8 cellular contexts compared by ENCODE assay signal in genomic region chr20:53826597-53827291, GRCh38.
A peak's percentile ranks its signal among the peaks of the same experiment; 100 is the strongest.
DNase-seq lines count a peak whose midpoint lies in the region; ATAC-seq and TF ChIP-seq lines count a peak whose summit lies in the region.

No MANE protein-coding gene starts in this region.

- TF ChIP-seq CTCF in tibial nerve (IDR thresholded peaks at IDR 0.05), result no peak

- ATAC-seq in GM19452 (IDR thresholded peaks at IDR 0.05; ENCODE audit: unreplicated experiment), result peak; percentile 77
- ATAC-seq in HG03571 (IDR thresholded peaks at IDR 0.05; ENCODE audit: unreplicated experiment), result peak; percentile 81

- H3K4me1 ChIP-seq in BLaER1 treated with 17β-estradiol and CSF1 and Interleukin-3, amounts not matched to agents 10 nM and 100 nM, result peaks cover 45 to 57% (median 53%) of the 10 kb centered on the region in 10 experiments
- H3K4me1 ChIP-seq in tibial nerve, result peaks cover 0 to 48% (median 19%) of the 10 kb centered on the region in 4 donors

- DNase-seq in dermis blood vessel endothelial cell (peak; percentile 4), tibial nerve (ENCODE audit: low spot score in 2 of 2) (no peak), DMS114 treated with DMSO at 0.1 percent for 48 hours (lab: John Stamatoyannopoulos, UW; ENCODE audit: unreplicated experiment) (no peak), NCI-H1930 (lab: John Stamatoyannopoulos, UW) (no peak), SKM-1 treated with dmso at 0.1 percent for 144 hours (lab: John Stamatoyannopoulos, UW; ENCODE audit: unreplicated experiment) (no peak)

- no peaks in the 10 kb centered on the region for H3K36me3 ChIP-seq in BLaER1 treated with 17β-estradiol and CSF1 and Interleukin-3, amounts not matched to agents 10 nM and 100 nM
- no peaks in the 10 kb centered on the region for H3K36me3 ChIP-seq in tibial nerve

- TF ChIP-seq EP300 in tibial nerve (IDR thresholded peaks at IDR 0.05), result no peak

- H3K27me3 ChIP-seq in BLaER1 treated with 17β-estradiol and CSF1 and Interleukin-3, amounts not matched to agents 10 nM and 100 nM, result no peaks in the 10 kb centered on the region
- no peaks in the 10 kb centered on the region for H3K27me3 ChIP-seq in tibial nerve

- peaks cover 0 to 5% (median 0%) of the 10 kb centered on the region in 11 experiments; a peak in 1 of 22 replicates for H3K9me3 ChIP-seq in BLaER1 treated with 17β-estradiol and CSF1 and Interleukin-3, amounts not matched to agents 10 nM and 100 nM (replicated peaks in 1 of 11)
- H3K9me3 ChIP-seq in tibial nerve, result no peaks in the 10 kb centered on the region

- 88 to 92% methylated on average over 5 of the region's 5 CpGs for WGBS in tibial nerve, 2 donors

- no peak for TF ChIP-seq POLR2A in tibial nerve (IDR thresholded peaks at IDR 0.05)

- peak overlapping the region in 10 of 11 experiments; percentile 9 to 90 (median 38); a peak in 15 of 22 replicates for H3K4me2 ChIP-seq in BLaER1 treated with 17β-estradiol and CSF1 and Interleukin-3, amounts not matched to agents 10 nM and 100 nM

- H3K4me3 ChIP-seq in BLaER1 treated with 17β-estradiol and CSF1 and Interleukin-3, amounts not matched to agents 10 nM and 100 nM, result no peak overlapping the region
- H3K4me3 ChIP-seq in tibial nerve, result no peak overlapping the region

- no peaks in the 10 kb centered on the region for H4K20me1 ChIP-seq in BLaER1 treated with 17β-estradiol and CSF1 and Interleukin-3, amounts not matched to agents 10 nM and 100 nM

- H3K27ac ChIP-seq in BLaER1 treated with 17β-estradiol and CSF1 and Interleukin-3, amounts not matched to agents 10 nM and 100 nM, result no peak overlapping the region
- peak overlapping the region in 3 of 4 donors; percentile 85 to 92 (median 91) for H3K27ac ChIP-seq in tibial nerve

- H3K9ac ChIP-seq in BLaER1 treated with 17β-estradiol and CSF1 and Interleukin-3, amounts not matched to agents 10 nM and 100 nM, result no peak overlapping the region

Comparison
In these comparisons a context has a peak if more than half of its experiments do, and no peak if none do; other contexts are left out.
1. H3K27ac ChIP-seq: peak in tibial nerve (3 of 4); none in BLaER1 treated with 17β-estradiol and CSF1 and Interleukin-3, amounts not matched to agents 10 nM and 100 nM (0 of 11).